ENCODE assay signal across 17 cellular contexts in genomic region chr1:103459385-103459784, GRCh38.
A peak's percentile ranks its signal among the peaks of the same experiment; 100 is the strongest.
DNase-seq lines count a peak whose midpoint lies in the region; ATAC-seq and TF ChIP-seq lines count a peak whose summit lies in the region.
"Had no signal": no experiment of that assay in that cellular context is flagged by ENCODE, and none has a peak within 500 bp of the region (broad histone marks: within the 10 kb centered on the region; RNA-seq: fewer than 3 reads in every experiment).

No MANE protein-coding gene starts in this region.

- peaks cover 39% of the 10 kb centered on the region for H3K4me1 ChIP-seq in neural progenitor cell

- no peak overlapping the region for H3K4me3 ChIP-seq in AG10803 (ENCODE audit: low read length)
- H3K4me3 ChIP-seq in neural progenitor cell: no peak overlapping the region

- H3K4me1 Mint-ChIP-seq in neural progenitor cell: peaks cover 16% of the 10 kb centered on the region
- H3K4me1 Mint-ChIP-seq: activated naive CD8-positive, alpha-beta T cell treated with anti-CD3 and anti-CD28 coated beads, Interleukin-2, amount 50 U/mL, for 24 hours; activated T-helper 17 cell treated with anti-CD3 and anti-CD28 coated beads, Interleukin-2, amount 50 U/mL, for 72 hours; mesothelial cell of epicardium had no signal

- no peak overlapping the region for H3K4me3 Mint-ChIP-seq in neural progenitor cell
- H3K4me3 Mint-ChIP-seq: activated naive CD8-positive, alpha-beta T cell treated with anti-CD3 and anti-CD28 coated beads, Interleukin-2, amount 50 U/mL, for 24 hours; activated T-helper 17 cell treated with anti-CD3 and anti-CD28 coated beads, Interleukin-2, amount 50 U/mL, for 72 hours; CD4-positive, alpha-beta T cell; mesothelial cell of epicardium had no signal

- H3K36me3 Mint-ChIP-seq in neural progenitor cell: no peaks in the 10 kb centered on the region
- H3K36me3 Mint-ChIP-seq: mesothelial cell of epicardium had no signal

- no peaks in the 10 kb centered on the region for H3K27me3 Mint-ChIP-seq in neural progenitor cell (ENCODE audit: insufficient read depth, low read depth)
- H3K27me3 Mint-ChIP-seq: CD4-positive, alpha-beta T cell had no signal

- no peaks in the 10 kb centered on the region for H4K20me1 ChIP-seq in neural progenitor cell (ENCODE audit: low read depth)

- TF ChIP-seq CTCF in AG10803 (conservative IDR thresholded peaks at IDR 0.05; ENCODE audit: low read length) (no peak), neural progenitor cell (IDR thresholded peaks at IDR 0.05) (no peak)

- H3K27ac Mint-ChIP-seq in neural progenitor cell: no peak overlapping the region
- H3K27ac Mint-ChIP-seq: activated naive CD8-positive, alpha-beta T cell treated with anti-CD3 and anti-CD28 coated beads, Interleukin-2, amount 50 U/mL, for 24 hours; activated T-helper 17 cell treated with anti-CD3 and anti-CD28 coated beads, Interleukin-2, amount 50 U/mL, for 72 hours; CD4-positive, alpha-beta T cell; mesothelial cell of epicardium had no signal

- peak overlapping the region; percentile 16 for H3K4me2 ChIP-seq in neural progenitor cell

- H3K27ac ChIP-seq in neural progenitor cell: no peak overlapping the region
- H3K27ac ChIP-seq: HL-60 had no signal

- no peak overlapping the region for H3K9ac ChIP-seq in neural progenitor cell

- no peaks in the 10 kb centered on the region for H3K36me3 ChIP-seq in neural progenitor cell

- ATAC-seq in GM19397 (IDR thresholded peaks at IDR 0.05; ENCODE audit: unreplicated experiment) (no peak), GM21526 (IDR thresholded peaks at IDR 0.05; ENCODE audit: low FRiP score, unreplicated experiment) (no peak), esophagus mucosa (no peak)
- ATAC-seq: activated CD4-positive, CD25-positive, alpha-beta regulatory T cell treated with anti-CD3 and anti-CD28 coated beads, Interleukin-2, amount 50 U/mL, for 24 hours; activated naive CD8-positive, alpha-beta T cell treated with anti-CD3 and anti-CD28 coated beads, Interleukin-2, amount 50 U/mL, for 24 hours; activated T-helper 17 cell treated with anti-CD3 and anti-CD28 coated beads, Interleukin-2, amount 50 U/mL, for 72 hours had no signal

- peak; percentile 29 for DNase-seq in AG10803 (ENCODE audit: low read depth)
- peak; percentile 65 for DNase-seq in NCI-H446 treated with DMSO at 0.1 percent for 48 hours (lab: John Stamatoyannopoulos, UW)
- DNase-seq in cerebellar cortex (ENCODE audit: low spot score): peak; percentile 72
- DNase-seq in neural progenitor cell (ENCODE audit: low spot score): peak; percentile 11
- no peak for DNase-seq in NCI-H2227 treated with DMSO at 0.1 percent for 48 hours (lab: John Stamatoyannopoulos, UW)
- DNase-seq: ACHN; activated naive CD8-positive, alpha-beta T cell treated with anti-CD3 and anti-CD28 coated beads, Interleukin-2, amount 50 U/mL, for 24 hours; CD4-positive, alpha-beta T cell; DMS53; NCI-H187 had no signal

- H2AFZ ChIP-seq in neural progenitor cell (replicated peaks): no peak overlapping the region

- no peaks in the 10 kb centered on the region for H3K27me3 ChIP-seq in neural progenitor cell

- H3F3A ChIP-seq in neural progenitor cell (ENCODE audit: low read depth): peaks cover 10% of the 10 kb centered on the region

- no peaks in the 10 kb centered on the region for H3K9me3 ChIP-seq in neural progenitor cell (ENCODE audit: low read depth)

- no peaks in the 10 kb centered on the region for H3K79me2 ChIP-seq in neural progenitor cell (ENCODE audit: low read depth)

- H3K9me3 Mint-ChIP-seq in neural progenitor cell: no peaks in the 10 kb centered on the region
- H3K9me3 Mint-ChIP-seq: activated naive CD8-positive, alpha-beta T cell treated with anti-CD3 and anti-CD28 coated beads, Interleukin-2, amount 50 U/mL, for 24 hours; activated T-helper 17 cell treated with anti-CD3 and anti-CD28 coated beads, Interleukin-2, amount 50 U/mL, for 72 hours; CD4-positive, alpha-beta T cell; mesothelial cell of epicardium had no signal
